Comparison of ENCODE assay signal across 8 cellular contexts in the genomic region with DNA sequence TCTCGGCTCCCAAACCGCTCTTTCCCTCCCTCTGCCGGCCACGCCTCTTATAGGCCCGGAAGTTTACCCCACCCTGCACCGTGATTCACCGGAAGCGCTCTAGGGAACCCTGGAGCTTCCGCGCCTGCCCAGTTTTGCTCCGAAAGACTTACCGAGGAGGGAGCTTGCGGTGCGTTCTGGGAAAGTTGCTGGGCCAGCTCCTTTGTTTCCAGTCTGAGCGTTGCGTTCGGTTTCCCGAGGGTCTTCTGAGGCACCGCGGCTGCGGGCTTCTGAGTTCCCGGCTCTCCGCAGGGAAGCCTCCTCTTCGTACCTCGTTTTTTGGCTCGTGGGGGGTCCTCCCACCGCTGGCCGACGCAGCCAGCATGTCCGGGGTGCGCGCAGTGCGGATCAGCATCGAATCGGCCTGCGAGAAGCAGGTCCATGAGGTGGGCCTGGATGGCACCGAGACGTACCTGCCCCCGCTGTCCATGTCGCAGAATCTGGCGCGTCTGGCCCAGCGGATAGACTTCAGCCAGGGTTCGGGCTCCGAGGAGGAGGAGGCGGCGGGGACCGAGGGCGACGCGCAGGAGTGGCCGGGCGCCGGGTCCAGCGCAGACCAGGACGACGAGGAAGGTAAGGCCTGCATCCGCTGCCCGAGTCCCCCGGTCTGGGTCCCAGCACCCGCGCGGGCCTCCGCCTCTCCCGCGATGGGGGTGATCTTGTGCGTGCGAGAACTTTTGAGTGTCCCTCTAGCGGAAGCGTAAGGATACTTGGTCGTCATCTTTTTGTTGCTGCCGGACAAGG. TPM values are rescaled to one million over a fixed set of nuclear protein-coding genes. Genes with fewer than 3 reads are reported as not detected.
A peak's percentile ranks its signal among the peaks of the same experiment; 100 is the strongest.
DNase-seq lines count a peak whose midpoint lies in the region; ATAC-seq and TF ChIP-seq lines count a peak whose summit lies in the region.

A gene with protein sequence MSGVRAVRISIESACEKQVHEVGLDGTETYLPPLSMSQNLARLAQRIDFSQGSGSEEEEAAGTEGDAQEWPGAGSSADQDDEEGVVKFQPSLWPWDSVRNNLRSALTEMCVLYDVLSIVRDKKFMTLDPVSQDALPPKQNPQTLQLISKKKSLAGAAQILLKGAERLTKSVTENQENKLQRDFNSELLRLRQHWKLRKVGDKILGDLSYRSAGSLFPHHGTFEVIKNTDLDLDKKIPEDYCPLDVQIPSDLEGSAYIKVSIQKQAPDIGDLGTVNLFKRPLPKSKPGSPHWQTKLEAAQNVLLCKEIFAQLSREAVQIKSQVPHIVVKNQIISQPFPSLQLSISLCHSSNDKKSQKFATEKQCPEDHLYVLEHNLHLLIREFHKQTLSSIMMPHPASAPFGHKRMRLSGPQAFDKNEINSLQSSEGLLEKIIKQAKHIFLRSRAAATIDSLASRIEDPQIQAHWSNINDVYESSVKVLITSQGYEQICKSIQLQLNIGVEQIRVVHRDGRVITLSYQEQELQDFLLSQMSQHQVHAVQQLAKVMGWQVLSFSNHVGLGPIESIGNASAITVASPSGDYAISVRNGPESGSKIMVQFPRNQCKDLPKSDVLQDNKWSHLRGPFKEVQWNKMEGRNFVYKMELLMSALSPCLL (plus strand): TSS at position 131 of the 783 bp plus-strand sequence. CDS start 232 bp downstream, at position 363.

- H3K27me3 ChIP-seq in testis, result no peaks in the 10 kb centered on the region

- peak; percentile 56 for TF ChIP-seq POLR2A in GM10847 (IDR thresholded peaks at IDR 0.05; ENCODE audit: extremely low read depth, insufficient read length)
- peak; percentile 57 for TF ChIP-seq POLR2A in testis (IDR thresholded peaks at IDR 0.05)

- H3K27ac ChIP-seq in testis, result peak within 1 kb of the TSS; percentile 90 to 92

- no peaks in the 10 kb centered on the region for H3K36me3 ChIP-seq in testis (ENCODE audit: low read depth, missing control alignments)

- DNase-seq in NCI-H1092 (lab: John Stamatoyannopoulos, UW), result peak; percentile 97
- peak; percentile 81 for DNase-seq in SKM-1 (lab: John Stamatoyannopoulos, UW; ENCODE audit: unreplicated experiment)
- DNase-seq in activated naive CD4-positive, alpha-beta T cell treated with anti-CD3 and anti-CD28 coated beads, Interleukin-2, amount 50 U/mL, for 72 hours (ENCODE audit: low spot score in 2 of 2), result peak; percentile 83 to 88
- peak; percentile 90 for DNase-seq in glomerular visceral epithelial cell (ENCODE audit: extremely low spot score)
- DNase-seq in omental fat pad (ENCODE audit: low spot score), result peak; percentile 73
- peak; percentile 97 for DNase-seq in testis

- ATAC-seq in HG02610 (IDR thresholded peaks at IDR 0.05; ENCODE audit: unreplicated experiment), result peak; percentile 97
- peak; percentile 96 for ATAC-seq in activated naive CD4-positive, alpha-beta T cell treated with anti-CD3 and anti-CD28 coated beads, Interleukin-2, amount 50 U/mL, for 72 hours
- peak; percentile 100 for ATAC-seq in omental fat pad (ENCODE audit: low FRiP score)

- H3K4me3 ChIP-seq in testis, result peak within 1 kb of the TSS; percentile 92 to 94

- WGBS in testis, 2 donors, result 1% methylated on average over 8 to 51 of the region's 72 CpGs

- no peaks in the 10 kb centered on the region for H3K9me3 Mint-ChIP-seq in activated naive CD4-positive, alpha-beta T cell treated with anti-CD3 and anti-CD28 coated beads, Interleukin-2, amount 50 U/mL, for 72 hours

- H3K9me3 ChIP-seq in testis, result no peaks in the 10 kb centered on the region

- H3K36me3 Mint-ChIP-seq in activated naive CD4-positive, alpha-beta T cell treated with anti-CD3 and anti-CD28 coated beads, Interleukin-2, amount 50 U/mL, for 72 hours, result peaks cover 21 to 42% of the 10 kb centered on the region in 2 donors

- TF ChIP-seq CTCF in omental fat pad (IDR thresholded peaks at IDR 0.05) (no peak), testis (IDR thresholded peaks at IDR 0.05) (peak; percentile 35 to 51 (median 37))

- intact Hi-C loops in testis (cut with DNase I; ENCODE audit: low total_unique reads), result no loop called here

- peak within 1 kb of the TSS; percentile 96 to 98 for H3K27ac Mint-ChIP-seq in activated naive CD4-positive, alpha-beta T cell treated with anti-CD3 and anti-CD28 coated beads, Interleukin-2, amount 50 U/mL, for 72 hours

- H3K4me1 ChIP-seq in testis, result peaks cover 9% of the 10 kb centered on the region

RNA-seq across cellular contexts. Expression of the gene that starts here (rescaled TPM):
- 10 to 100 TPM; 37.3 to 38.4 TPM for total RNA-seq in activated naive CD4-positive, alpha-beta T cell treated with anti-CD3 and anti-CD28 coated beads, Interleukin-2, amount 50 U/mL, for 72 hours
- 10 to 100 TPM; 18.1 to 40.6 (median 21.5) TPM for total RNA-seq in omental fat pad
- 10 to 100 TPM; 23.2 to 29.8 TPM for total RNA-seq in testis
- 22.4 TPM for polyA plus RNA-seq in testis (ENCODE audit: insufficient read depth, low read depth, low replicate concordance)

Comparison
In these comparisons a context has a peak if more than half of its experiments do, and no peak if none do; other contexts are left out.
1. Peak in every context shown above with its lines: DNase-seq, ATAC-seq, H3K4me3 ChIP-seq and H3K27ac ChIP-seq.
2. CTCF ChIP-seq: peak in testis (3 of 3); none in omental fat pad (0 of 3).